In the genomic region with DNA sequence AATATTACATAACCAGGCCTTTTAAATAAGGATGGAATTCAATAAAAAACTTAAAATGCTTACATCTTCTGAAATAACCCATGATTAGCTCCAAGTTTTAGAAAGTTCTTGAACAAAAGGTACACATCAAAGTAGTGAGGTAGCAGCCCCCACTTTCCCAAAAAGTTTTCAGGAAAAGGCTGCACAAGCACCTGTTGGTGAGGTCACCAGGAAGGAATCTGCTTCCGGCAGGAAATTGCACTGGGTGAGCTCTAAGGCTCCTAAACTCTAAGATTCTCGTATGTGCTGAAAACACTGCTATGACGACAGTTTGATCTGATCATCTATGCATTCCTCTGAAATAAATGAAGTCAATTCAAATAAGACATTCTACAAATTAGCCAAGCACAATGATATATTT, we compare ENCODE assay signal across 10 cellular contexts. TPM values are rescaled to one million over a fixed set of nuclear protein-coding genes. Genes with fewer than 3 reads are reported as not detected.
A peak's percentile ranks its signal among the peaks of the same experiment; 100 is the strongest.
DNase-seq lines count a peak whose midpoint lies in the region; ATAC-seq and TF ChIP-seq lines count a peak whose summit lies in the region.
"Had no signal": no experiment of that assay in that cellular context is flagged by ENCODE, and none has a peak within 500 bp of the region (broad histone marks: within the 10 kb centered on the region; RNA-seq: fewer than 3 reads in every experiment).

No MANE protein-coding gene starts in this region.

- H3K4me1 Mint-ChIP-seq in activated T-helper 17 cell treated with anti-CD3 and anti-CD28 coated beads, Interleukin-2, amount 50 U/mL, for 72 hours: no peaks in the 10 kb centered on the region

- H3K27me3 ChIP-seq in heart left ventricle: no peaks in the 10 kb centered on the region
- no peaks in the 10 kb centered on the region for H3K27me3 ChIP-seq in kidney epithelial cell (ENCODE audit: control insufficient read depth, insufficient read depth, low read length)
- H3K27me3 ChIP-seq in upper lobe of right lung: no peaks in the 10 kb centered on the region

- DNase-seq in heart left ventricle: no peak
- no peak for DNase-seq in Right ventricle myocardium superior
- peak; percentile 60 to 77 for DNase-seq in T47D (ENCODE audit: low read depth in 1 of 2, low spot score in 1 of 2)
- DNase-seq in kidney epithelial cell (ENCODE audit: low read depth): peak; percentile 78
- no peak for DNase-seq in upper lobe of right lung
- DNase-seq in NCI-H82 (lab: John Stamatoyannopoulos, UW): no peak
- DNase-seq: activated naive CD4-positive, alpha-beta T cell treated with Interleukin-2 at 50 U/mL for 16 hours; MV-4-11 had no signal

- no peaks in the 10 kb centered on the region for H3K27me3 Mint-ChIP-seq in activated T-helper 17 cell treated with anti-CD3 and anti-CD28 coated beads, Interleukin-2, amount 50 U/mL, for 72 hours

- 32 to 52% (median 42%) methylated on average over 3 of the region's 3 CpGs for WGBS in heart left ventricle, 4 donors

- no peak overlapping the region for H3K27ac Mint-ChIP-seq in activated T-helper 17 cell treated with anti-CD3 and anti-CD28 coated beads, Interleukin-2, amount 50 U/mL, for 72 hours

- H3K9me3 ChIP-seq in heart left ventricle (no peaks in the 10 kb centered on the region), upper lobe of right lung (no peaks in the 10 kb centered on the region)

- H3K4me3 ChIP-seq in heart left ventricle: no peak overlapping the region
- H3K4me3 ChIP-seq in kidney epithelial cell (ENCODE audit: low read depth, low read length): no peak overlapping the region
- H3K4me3 ChIP-seq in upper lobe of right lung: no peak overlapping the region

- in situ Hi-C loops in T47D (cut with HindIII; ENCODE audit: low pct_unique_long_range_greater_than_20kb, low sequenced_read_pairs): no loop called here

- no peak for TF ChIP-seq POLR2A in heart left ventricle (IDR thresholded peaks at IDR 0.05)

- H3K9me3 Mint-ChIP-seq in activated T-helper 17 cell treated with anti-CD3 and anti-CD28 coated beads, Interleukin-2, amount 50 U/mL, for 72 hours: no peaks in the 10 kb centered on the region

- H3K36me3 ChIP-seq in heart left ventricle (no peaks in the 10 kb centered on the region), kidney epithelial cell (ENCODE audit: control insufficient read depth, insufficient read depth, low read length) (no peaks in the 10 kb centered on the region), upper lobe of right lung (no peaks in the 10 kb centered on the region)

- H3K4me1 ChIP-seq in heart left ventricle (peaks cover 0 to 25% (median 14%) of the 10 kb centered on the region in 12 donors), upper lobe of right lung (no peaks in the 10 kb centered on the region)

- intact Hi-C loops in heart left ventricle (cut with DNase I) (no loop called here), Right ventricle myocardium superior (cut with DNase I) (no loop called here), upper lobe of right lung (cut with DNase I) (no loop called here)

- TF ChIP-seq CTCF in heart left ventricle (IDR thresholded peaks at IDR 0.05) (no peak), kidney epithelial cell (IDR thresholded peaks at IDR 0.05; ENCODE audit: insufficient read depth, low read length, poor library complexity, severe bottlenecking) (no peak), upper lobe of right lung (IDR thresholded peaks at IDR 0.05) (no peak)

- H3K36me3 Mint-ChIP-seq in activated T-helper 17 cell treated with anti-CD3 and anti-CD28 coated beads, Interleukin-2, amount 50 U/mL, for 72 hours (ENCODE audit: low read depth): peaks cover 7% of the 10 kb centered on the region

- no peak overlapping the region for H3K4me3 Mint-ChIP-seq in activated T-helper 17 cell treated with anti-CD3 and anti-CD28 coated beads, Interleukin-2, amount 50 U/mL, for 72 hours

- peak in 3 of 4 donors; percentile 31 to 92 (median 74) for ATAC-seq in heart left ventricle
- ATAC-seq in Right ventricle myocardium superior (ENCODE audit: poor library complexity): no peak
- ATAC-seq in upper lobe of right lung: peak; percentile 51
- ATAC-seq in HG03280 (IDR thresholded peaks at IDR 0.05; ENCODE audit: unreplicated experiment): no peak
- ATAC-seq in activated T-helper 17 cell treated with anti-CD3 and anti-CD28 coated beads, Interleukin-2, amount 50 U/mL, for 72 hours (replicated peaks): no peak

- H3K27ac ChIP-seq in heart left ventricle (peak overlapping the region in 9 of 12 donors; percentile 7 to 58 (median 18)), upper lobe of right lung (no peak overlapping the region)

RNA-seq across cellular contexts. Expression of gene TTC7B, which starts 34.3 kb away (rescaled TPM):
- 10 to 100 TPM; 54.5 to 76.1 (median 67.9) TPM for total RNA-seq in heart left ventricle
- polyA plus RNA-seq in heart left ventricle: 10 to 100 TPM; 20.3 to 38.6 TPM
- 60.3 TPM for total RNA-seq in Right ventricle myocardium superior
- total RNA-seq in kidney epithelial cell: 46.0 and 69.5 TPM in 2 replicates
- 41.5 TPM for total RNA-seq in upper lobe of right lung
- 10 to 100 TPM in 1 of 2 donors, 1 to 10 TPM in 1; 5.2 to 10.2 TPM for total RNA-seq in activated T-helper 17 cell treated with anti-CD3 and anti-CD28 coated beads, Interleukin-2, amount 50 U/mL, for 72 hours

Comparison
In these comparisons a context has a peak if more than half of its experiments do, and no peak if none do; other contexts are left out.
1. ATAC-seq: peak in heart left ventricle (3 of 4) and upper lobe of right lung (single experiment); none in Right ventricle myocardium superior (single experiment), HG03280 (single experiment) and activated T-helper 17 cell treated with anti-CD3 and anti-CD28 coated beads, Interleukin-2, amount 50 U/mL, for 72 hours (single experiment).
2. DNase-seq: peak in T47D (2 of 2) and kidney epithelial cell (single experiment); none in heart left ventricle (0 of 5), Right ventricle myocardium superior (single experiment), upper lobe of right lung (single experiment) and NCI-H82 (single experiment).